Comparison of ENCODE assay signal across 7 cellular contexts in genomic region chr5:21482983-21483650, GRCh38.
DNase-seq lines count a peak whose midpoint lies in the region; ATAC-seq, FAIRE-seq and TF ChIP-seq lines count a peak whose summit lies in the region.
"Not testable (repeated sequence)": the region's sequence is repeated elsewhere in the genome, so short reads cannot be mapped to it uniquely, and the experiment has no call there.

No MANE protein-coding gene starts in this region.

- CTCF ChIA-PET in K562 (lab: Yijun Ruan, JAX; ENCODE audit: low intra/inter-chr PET ratio) = not testable (repeated sequence)

- H3K4ac ChIP-seq in H9 (ENCODE audit: low read depth, low read length) = not testable (repeated sequence)

- not testable (repeated sequence) for H3K4me2 ChIP-seq in H9 (ENCODE audit: insufficient read depth, insufficient read length, low read length); K562 (ENCODE audit: insufficient read depth, low read length)

- not testable (repeated sequence) for H4K91ac ChIP-seq in H9 (ENCODE audit: insufficient read length, low read depth, low read length)

- H3K27me3 Mint-ChIP-seq in H9 (ENCODE audit: low read depth) = not testable (repeated sequence)

- H3K4me3 ChIP-seq in K562; heart left ventricle; right cardiac atrium (ENCODE audit: low read length); upper lobe of right lung: not testable (repeated sequence)

- H3T11ph ChIP-seq in H9 (ENCODE audit: low read length) = not testable (repeated sequence)

- H3K4me1 ChIP-seq in H9 (ENCODE audit: insufficient read depth, low read length); heart left ventricle; right cardiac atrium (ENCODE audit: control insufficient read depth, insufficient read depth, low read length); upper lobe of right lung: not testable (repeated sequence)
- peaks cover 0 to 10% of the 10 kb centered on the region in 2 experiments; a peak in 2 of 5 replicates for H3K4me1 ChIP-seq in K562 (replicated peaks in 1 of 2; ENCODE audit: control insufficient read depth in 2 of 2, insufficient read depth in 2 of 2, low read length in 2 of 2)

- not testable (repeated sequence) for H3K9ac ChIP-seq in H9 (ENCODE audit: extremely low read depth, insufficient read length, low read length); K562 (ENCODE audit: insufficient read depth in 1 of 2, low read depth in 2 of 2, low read length in 2 of 2)

- H3K14ac ChIP-seq in H9 (ENCODE audit: insufficient read depth, low read length) = not testable (repeated sequence)

- H2BK12ac ChIP-seq in H9 (ENCODE audit: insufficient read length, low read depth, low read length) = not testable (repeated sequence)

- WGBS in H9 (ENCODE audit: extremely low coverage, insufficient read length, low lambda C conversion rate) = no CpG with 5 or more reads among the region's 22 CpGs
- 44% methylated on average over 19 of the region's 22 CpGs for WGBS in K562 (ENCODE audit: insufficient coverage, low coverage, missing lambda C conversion rate)
- WGBS in heart left ventricle, 4 donors = 93 to 96% (median 95%) methylated on average over 18 to 20 of the region's 22 CpGs
- WGBS in right cardiac atrium = 95% methylated on average over 19 of the region's 22 CpGs

- not testable (repeated sequence) for H2AFZ ChIP-seq in H9 (ENCODE audit: low read length); K562 (ENCODE audit: low read depth, low read length)

- H3K56ac ChIP-seq in H9 (ENCODE audit: insufficient read length, low read depth, low read length) = not testable (repeated sequence)

- not testable (repeated sequence) for H3K79me1 ChIP-seq in H9 (ENCODE audit: insufficient read depth, low read depth, low read length, poor library complexity, severe bottlenecking)

- H3K79me2 ChIP-seq in H9 (ENCODE audit: insufficient read depth, low read length); K562 (ENCODE audit: control insufficient read depth, insufficient read depth, low read length): not testable (repeated sequence)

- not testable (repeated sequence) for TF ChIP-seq CTCF in H9 (conservative IDR thresholded peaks at IDR 0.05); K562 (IDR thresholded peaks at IDR 0.05 in 2 of 3, conservative IDR thresholded peaks at IDR 0.05 in 1 of 3; ENCODE audit: insufficient read depth in 2 of 3, low read depth in 1 of 3, low read length in 3 of 3); heart left ventricle (IDR thresholded peaks at IDR 0.05); upper lobe of right lung (IDR thresholded peaks at IDR 0.05)

- H3K23ac ChIP-seq in H9 (ENCODE audit: insufficient read length, low read depth, low read length) = not testable (repeated sequence)

- H3K9me1 ChIP-seq in K562 (ENCODE audit: control insufficient read depth, insufficient read depth, low read length) = not testable (repeated sequence)

- H2BK15ac ChIP-seq in H9 (ENCODE audit: low read depth, low read length) = not testable (repeated sequence)

- TF ChIP-seq EP300 in K562 (IDR thresholded peaks at IDR 0.05; ENCODE audit: low read length) = not testable (repeated sequence)

- H3K23me2 ChIP-seq in H9 (ENCODE audit: insufficient read length, low read depth, low read length, poor library complexity, severe bottlenecking) = not testable (repeated sequence)

- H4K8ac ChIP-seq in H9 (replicated peaks; ENCODE audit: insufficient read length, low read depth, low read length) = not testable (repeated sequence)

- not testable (repeated sequence) for TF ChIP-seq RAD21 in K562 (CRISPR knock-in tag; conservative IDR thresholded peaks at IDR 0.05 in 1 of 2, IDR thresholded peaks at IDR 0.05 in 1 of 2)

- not testable (repeated sequence) for H4K20me1 ChIP-seq in H9 (ENCODE audit: control insufficient read depth, insufficient read depth, insufficient read length); K562 (replicated peaks; ENCODE audit: control insufficient read depth, insufficient read depth, low read length)

- not testable (repeated sequence) for H3K18ac ChIP-seq in H9 (ENCODE audit: insufficient read length, low read depth, low read length)

- not testable (repeated sequence) for H3K9me3 ChIP-seq in H9 (ENCODE audit: control insufficient read depth, low read depth, low read length); K562 (replicated peaks; ENCODE audit: control insufficient read depth, insufficient read depth, low read depth, low read length); heart left ventricle; upper lobe of right lung
- H3K9me3 ChIP-seq in right cardiac atrium (ENCODE audit: control insufficient read depth, low read length) = peaks cover 19% of the 10 kb centered on the region

- not testable (repeated sequence) for H3K4me3 Mint-ChIP-seq in H9

- not testable (repeated sequence) for DNase-seq in H9; K562 (ENCODE audit: extremely low read depth in 1 of 4, low spot score in 3 of 4)
- peak in 3 of 5 donors; percentile 16 to 78 (median 34) for DNase-seq in heart left ventricle
- peak; percentile 23 to 65 (median 46) for DNase-seq in right cardiac atrium
- DNase-seq in mesenteric fat pad (ENCODE audit: low spot score) = peak; percentile 97
- peak; percentile 80 for DNase-seq in posterior vena cava (ENCODE audit: low spot score)
- peak; percentile 78 for DNase-seq in upper lobe of right lung

- H3K27ac ChIP-seq in H9 (ENCODE audit: insufficient read length, low read depth, low read length); K562 (ENCODE audit: extremely low read depth, low read depth, low read length); heart left ventricle; right cardiac atrium (ENCODE audit: low read length); upper lobe of right lung: not testable (repeated sequence)

- not testable (repeated sequence) for H3K36me3 ChIP-seq in K562 (ENCODE audit: control insufficient read depth, insufficient read depth, low read length); upper lobe of right lung
- H3K36me3 ChIP-seq in heart left ventricle = peaks cover 0 to 47% (median 19%) of the 10 kb centered on the region in 9 donors

- in situ Hi-C loops in K562 (cut with MboI) = not testable (repeated sequence)

- H3K9me3 Mint-ChIP-seq in H9 = not testable (repeated sequence)

- not testable (repeated sequence) for H2BK20ac ChIP-seq in H9 (ENCODE audit: low read depth, low read length, poor library complexity, severe bottlenecking)

- H2AK5ac ChIP-seq in H9 (ENCODE audit: insufficient read length, low read length) = not testable (repeated sequence)

- H3K27ac Mint-ChIP-seq in H9 = peak overlapping the region in 2 of 3 experiments; percentile 51 to 84; a peak in 2 of 7 replicates

- intact Hi-C loops in K562 (cut with micrococcal nuclease); heart left ventricle (cut with DNase I); right cardiac atrium (cut with DNase I); posterior vena cava (cut with DNase I); upper lobe of right lung (cut with DNase I): not testable (repeated sequence)

- ATAC-seq in K562, heart left ventricle, right cardiac atrium, upper lobe of right lung: not testable (repeated sequence)

- H2BK5ac ChIP-seq in H9 (ENCODE audit: insufficient read length, low read length) = not testable (repeated sequence)

- peaks cover 13 to 22% (median 17%) of the 10 kb centered on the region in 3 experiments for H3K36me3 Mint-ChIP-seq in H9 (ENCODE audit: insufficient read depth in 1 of 3, low read depth in 3 of 3)

- not testable (repeated sequence) for FAIRE-seq in K562 (lab: Jason Lieb, UNC)

- not testable (repeated sequence) for H2BK120ac ChIP-seq in H9 (ENCODE audit: low read depth, low read length, poor library complexity, severe bottlenecking)

- POLR2A ChIA-PET in K562 (lab: Yijun Ruan, JAX) = not testable (repeated sequence)

- peaks cover 6 to 15% of the 10 kb centered on the region in 2 experiments for H3K4me1 Mint-ChIP-seq in H9

- not testable (repeated sequence) for TF ChIP-seq POLR2A in K562 (conservative IDR thresholded peaks at IDR 0.05); heart left ventricle (IDR thresholded peaks at IDR 0.05)

- BruUV-seq in K562 (replicated peaks; lab: Mats Ljungman, UMichigan) = not testable (repeated sequence)

- H4K5ac ChIP-seq in H9 (ENCODE audit: insufficient read length, low read depth, low read length) = not testable (repeated sequence)

- H3K27me3 ChIP-seq in H9 (ENCODE audit: insufficient read depth, low read length); K562 (ENCODE audit: control insufficient read depth in 2 of 2, insufficient read depth in 2 of 2, low read length in 2 of 2); heart left ventricle; right cardiac atrium (ENCODE audit: control insufficient read depth, insufficient read depth); upper lobe of right lung: not testable (repeated sequence)

TF ChIP-seq in K562, 482 proteins besides CTCF, POLR2A, EP300 and RAD21:
- TF ChIP-seq, protein P1, sequence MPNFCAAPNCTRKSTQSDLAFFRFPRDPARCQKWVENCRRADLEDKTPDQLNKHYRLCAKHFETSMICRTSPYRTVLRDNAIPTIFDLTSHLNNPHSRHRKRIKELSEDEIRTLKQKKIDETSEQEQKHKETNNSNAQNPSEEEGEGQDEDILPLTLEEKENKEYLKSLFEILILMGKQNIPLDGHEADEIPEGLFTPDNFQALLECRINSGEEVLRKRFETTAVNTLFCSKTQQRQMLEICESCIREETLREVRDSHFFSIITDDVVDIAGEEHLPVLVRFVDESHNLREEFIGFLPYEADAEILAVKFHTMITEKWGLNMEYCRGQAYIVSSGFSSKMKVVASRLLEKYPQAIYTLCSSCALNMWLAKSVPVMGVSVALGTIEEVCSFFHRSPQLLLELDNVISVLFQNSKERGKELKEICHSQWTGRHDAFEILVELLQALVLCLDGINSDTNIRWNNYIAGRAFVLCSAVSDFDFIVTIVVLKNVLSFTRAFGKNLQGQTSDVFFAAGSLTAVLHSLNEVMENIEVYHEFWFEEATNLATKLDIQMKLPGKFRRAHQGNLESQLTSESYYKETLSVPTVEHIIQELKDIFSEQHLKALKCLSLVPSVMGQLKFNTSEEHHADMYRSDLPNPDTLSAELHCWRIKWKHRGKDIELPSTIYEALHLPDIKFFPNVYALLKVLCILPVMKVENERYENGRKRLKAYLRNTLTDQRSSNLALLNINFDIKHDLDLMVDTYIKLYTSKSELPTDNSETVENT (CRISPR knock-in tag; IDR thresholded peaks at IDR 0.05) = 0 out of 2 replicates have a peak, but pooled peaks have one; percentile 38
